10 cellular contexts compared by ENCODE assay signal in the genomic region with DNA sequence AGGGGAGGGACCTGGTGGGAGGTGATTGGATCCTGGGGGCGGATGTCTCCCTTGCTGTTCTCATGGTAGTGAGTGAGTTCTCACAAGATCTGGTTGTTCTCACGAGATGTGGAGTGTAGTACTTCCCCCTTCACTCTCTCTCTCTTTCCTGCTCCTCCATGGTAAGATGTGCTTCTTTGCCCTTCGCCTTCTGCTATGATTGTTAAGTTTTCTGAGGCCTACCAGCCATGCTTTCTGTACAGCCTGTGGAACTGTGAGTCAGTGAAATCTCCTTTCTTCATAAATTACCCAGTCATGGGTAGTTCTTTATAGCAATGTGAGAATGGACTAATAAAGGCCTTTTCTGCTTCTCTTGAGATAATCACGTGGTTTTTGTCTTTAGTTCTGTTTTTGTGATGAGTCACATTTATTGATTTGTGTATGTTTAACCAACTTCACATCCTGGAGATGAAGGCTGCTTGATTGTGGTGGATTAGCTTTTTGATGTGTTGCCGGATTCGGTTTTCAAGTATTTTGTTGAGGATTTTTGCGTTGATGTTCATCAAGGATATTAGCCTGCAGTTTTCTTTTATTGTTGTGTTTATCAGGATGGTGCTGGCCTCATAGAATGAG. TPM values are rescaled to one million over a fixed set of nuclear protein-coding genes. Genes with fewer than 3 reads are reported as not detected.
DNase-seq lines count a peak whose midpoint lies in the region; ATAC-seq and TF ChIP-seq lines count a peak whose summit lies in the region.
"Had no signal": no experiment of that assay in that cellular context is flagged by ENCODE, and none has a peak within 500 bp of the region (broad histone marks: within the 10 kb centered on the region; RNA-seq: fewer than 3 reads in every experiment).

No MANE protein-coding gene starts in this region.

- TF ChIP-seq POLR2A in esophagus squamous epithelium (IDR thresholded peaks at IDR 0.05): no peak

- intact Hi-C loops in esophagus squamous epithelium (cut with DNase I): no loop called here
- intact Hi-C loops in mammary epithelial cell (cut with micrococcal nuclease): loop anchor here (5.0 kb wide), 1 partner anchor 48 kb away; a partner anchor contains a TSS

- H3K4me2 ChIP-seq in KMS-11 (peak overlapping the region; percentile 74), mammary epithelial cell (ENCODE audit: insufficient read depth, low read depth, low read length) (no peak overlapping the region)

- ATAC-seq in activated T-cell treated with anti-CD3 and anti-CD28 coated beads, Interleukin-2, amount 50 U/mL, for 72 hours (replicated peaks in 1 of 2): peak; percentile 70 to 76
- peak; percentile 84 for ATAC-seq in stimulated activated effector memory CD8-positive, alpha-beta T cell treated with anti-CD3 and anti-CD28 coated beads, Interleukin-12 subunit alpha, Interleukin-12 subunit beta, amount 100 ng/mL, for 72 hours

- H3K27me3 ChIP-seq in KMS-11 (ENCODE audit: insufficient read depth, low read depth) (no peaks in the 10 kb centered on the region), esophagus squamous epithelium (no peaks in the 10 kb centered on the region), mammary epithelial cell (ENCODE audit: insufficient read depth, low read length) (no peaks in the 10 kb centered on the region)
- H3K27me3 ChIP-seq: esophagus muscularis mucosa had no signal

- H3K4me3 ChIP-seq in KMS-11 (IDR thresholded peaks at IDR 0.05; ENCODE audit: insufficient read depth, low read depth, low read length) (peak overlapping the region; percentile 88), esophagus squamous epithelium (no peak overlapping the region), mammary epithelial cell (replicated peaks in 1 of 3; ENCODE audit: insufficient read depth in 1 of 3, low read depth in 2 of 3, low read length in 3 of 3) (no peak overlapping the region)
- H3K4me3 ChIP-seq: esophagus muscularis mucosa had no signal

- dilution Hi-C loops in mammary epithelial cell (cut with HindIII; ENCODE audit: low sequenced_read_pairs): no loop called here

- peaks cover 0 to 5% (median 0%) of the 10 kb centered on the region in 3 donors for H3K9me3 ChIP-seq in esophagus squamous epithelium
- H3K9me3 ChIP-seq in mammary epithelial cell (replicated peaks; ENCODE audit: insufficient read depth, low read length): no peaks in the 10 kb centered on the region

- peaks cover 8 to 15% of the 10 kb centered on the region in 2 donors for H3K36me3 Mint-ChIP-seq in activated T-cell treated with anti-CD3 and anti-CD28 coated beads, Interleukin-2, amount 50 U/mL, for 72 hours (ENCODE audit: insufficient read depth in 2 of 2)
- H3K36me3 Mint-ChIP-seq in stimulated activated effector memory CD8-positive, alpha-beta T cell treated with anti-CD3 and anti-CD28 coated beads, Interleukin-12 subunit alpha, Interleukin-12 subunit beta, amount 100 ng/mL, for 72 hours: peaks cover 9% of the 10 kb centered on the region

- in situ Hi-C loops in G401 (cut with HindIII; ENCODE audit: low sequenced_read_pairs) (no loop called here), mammary epithelial cell (cut with MboI; ENCODE audit: low sequenced_read_pairs in 2 of 2) (no loop called here)

- BruUV-seq in mammary epithelial cell (replicated peaks; lab: Mats Ljungman, UMichigan): no TSS peak

- peak; percentile 6 for DNase-seq in activated effector memory CD4-positive, alpha-beta T cell treated with Interleukin-2 at 50 U/mL for 16 hours
- no peak for DNase-seq in activated effector memory CD4-positive, alpha-beta T cell treated with anti-CD3 and anti-CD28 coated beads, Interleukin-2, amount 50 U/mL, for 16 hours
- peak in 1 of 2 donors; percentile 35 for DNase-seq in activated T-cell treated with anti-CD3 and anti-CD28 coated beads, Interleukin-2, amount 50 U/mL, for 72 hours
- DNase-seq in stimulated activated effector memory CD8-positive, alpha-beta T cell treated with anti-CD3 and anti-CD28 coated beads, Interleukin-12 subunit alpha, Interleukin-12 subunit beta, amount 100 ng/mL, for 72 hours (ENCODE audit: low spot score in 2 of 2): peak in 1 of 2 donors; percentile 67
- no peak for DNase-seq in G401 (ENCODE audit: low spot score)
- DNase-seq in esophagus squamous epithelium (lab: John Stamatoyannopoulos, UW): no peak
- DNase-seq in mammary epithelial cell: no peak
- DNase-seq: amygdala had no signal

- H3K9ac ChIP-seq in KMS-11: peak overlapping the region; percentile 43
- H3K9ac ChIP-seq in mammary epithelial cell (ENCODE audit: insufficient read depth, low read length): no peak overlapping the region

- peak overlapping the region; percentile 21 for H2AFZ ChIP-seq in KMS-11 (ENCODE audit: low read depth)
- H2AFZ ChIP-seq in mammary epithelial cell (ENCODE audit: low read depth, low read length): no peak overlapping the region

- peak overlapping the region; percentile 90 for H3K27ac Mint-ChIP-seq in activated T-cell treated with anti-CD3 and anti-CD28 coated beads, Interleukin-2, amount 50 U/mL, for 72 hours
- peak overlapping the region; percentile 82 for H3K27ac Mint-ChIP-seq in stimulated activated effector memory CD8-positive, alpha-beta T cell treated with anti-CD3 and anti-CD28 coated beads, Interleukin-12 subunit alpha, Interleukin-12 subunit beta, amount 100 ng/mL, for 72 hours

- H3K27ac ChIP-seq in KMS-11 (peak overlapping the region; percentile 73), esophagus squamous epithelium (no peak overlapping the region), mammary epithelial cell (ENCODE audit: insufficient read depth, low read depth, low read length) (no peak overlapping the region)
- H3K27ac ChIP-seq: esophagus muscularis mucosa had no signal

- no peaks in the 10 kb centered on the region for H3K36me3 ChIP-seq in KMS-11 (ENCODE audit: insufficient read depth)
- no peaks in the 10 kb centered on the region for H3K36me3 ChIP-seq in esophagus squamous epithelium
- no peaks in the 10 kb centered on the region for H3K36me3 ChIP-seq in mammary epithelial cell (ENCODE audit: insufficient read depth, low read length)
- H3K36me3 ChIP-seq: esophagus muscularis mucosa had no signal

- H3K79me2 ChIP-seq in KMS-11 (ENCODE audit: insufficient read depth, low read depth): peaks cover 85% of the 10 kb centered on the region
- H3K79me2 ChIP-seq in mammary epithelial cell (ENCODE audit: insufficient read depth, low read length): peaks cover 62% of the 10 kb centered on the region

- CTCF ChIA-PET in mammary epithelial cell (lab: Charles Lee; ENCODE audit: low non-redundant PET): no interaction called here

- peaks cover 2 to 7% of the 10 kb centered on the region in 2 donors for H3K9me3 Mint-ChIP-seq in activated T-cell treated with anti-CD3 and anti-CD28 coated beads, Interleukin-2, amount 50 U/mL, for 72 hours
- no peaks in the 10 kb centered on the region for H3K9me3 Mint-ChIP-seq in stimulated activated effector memory CD8-positive, alpha-beta T cell treated with anti-CD3 and anti-CD28 coated beads, Interleukin-12 subunit alpha, Interleukin-12 subunit beta, amount 100 ng/mL, for 72 hours

- WGBS in esophagus squamous epithelium, 2 donors: 62 to 84% methylated on average over 7 of the region's 7 CpGs
- WGBS in mammary epithelial cell (ENCODE audit: low coverage, missing lambda C conversion rate): 96% methylated on average over 7 of the region's 7 CpGs

- H3K4me1 Mint-ChIP-seq in activated T-cell treated with anti-CD3 and anti-CD28 coated beads, Interleukin-2, amount 50 U/mL, for 72 hours (ENCODE audit: low read depth): peaks cover 58% of the 10 kb centered on the region
- peaks cover 68% of the 10 kb centered on the region for H3K4me1 Mint-ChIP-seq in stimulated activated effector memory CD8-positive, alpha-beta T cell treated with anti-CD3 and anti-CD28 coated beads, Interleukin-12 subunit alpha, Interleukin-12 subunit beta, amount 100 ng/mL, for 72 hours

- TF ChIP-seq CTCF in KMS-11 (conservative IDR thresholded peaks at IDR 0.05; ENCODE audit: low read depth, low read length): no peak
- no peak for TF ChIP-seq CTCF in esophagus squamous epithelium (IDR thresholded peaks at IDR 0.05)
- TF ChIP-seq CTCF in mammary epithelial cell (conservative IDR thresholded peaks at IDR 0.05 in 1 of 2, IDR thresholded peaks at IDR 0.05 in 1 of 2; ENCODE audit: extremely low read depth in 1 of 2, insufficient read depth in 1 of 2, low read depth in 1 of 2, low read length in 2 of 2): no peak

- no peaks in the 10 kb centered on the region for H4K20me1 ChIP-seq in KMS-11 (ENCODE audit: insufficient read depth)
- H4K20me1 ChIP-seq in mammary epithelial cell (ENCODE audit: insufficient read depth, low read length): no peaks in the 10 kb centered on the region

- no peaks in the 10 kb centered on the region for H3K27me3 Mint-ChIP-seq in activated T-cell treated with anti-CD3 and anti-CD28 coated beads, Interleukin-2, amount 50 U/mL, for 72 hours (ENCODE audit: low read depth)

- H3K4me3 Mint-ChIP-seq in activated T-cell treated with anti-CD3 and anti-CD28 coated beads, Interleukin-2, amount 50 U/mL, for 72 hours: peak overlapping the region; percentile 67
- H3K4me3 Mint-ChIP-seq in stimulated activated effector memory CD8-positive, alpha-beta T cell treated with anti-CD3 and anti-CD28 coated beads, Interleukin-12 subunit alpha, Interleukin-12 subunit beta, amount 100 ng/mL, for 72 hours: peak overlapping the region; percentile 39

- H3K4me1 ChIP-seq in KMS-11 (ENCODE audit: low read depth, poor library complexity, severe bottlenecking): peaks cover 86% of the 10 kb centered on the region
- no peaks in the 10 kb centered on the region for H3K4me1 ChIP-seq in esophagus squamous epithelium
- H3K4me1 ChIP-seq in mammary epithelial cell (ENCODE audit: insufficient read depth, low read length): peaks cover 3% of the 10 kb centered on the region

RNA-seq across cellular contexts. Expression of a gene that starts 45.5 kb away (rescaled TPM):
- 10 to 100 TPM; 36.7 to 42.0 TPM for total RNA-seq in activated T-cell treated with anti-CD3 and anti-CD28 coated beads, Interleukin-2, amount 50 U/mL, for 72 hours
- total RNA-seq in G401 (2014; rRNA removed; shearing (Covaris generic)): 17.0 and 23.3 TPM in 2 replicates
- total RNA-seq in esophagus squamous epithelium (10 to 100 TPM; 35.7 to 45.6 (median 41.0) TPM), mammary epithelial cell (10 to 100 TPM; 31.9 to 47.5 TPM)
- 12.3 TPM for polyA plus RNA-seq in mammary epithelial cell
- 19.9 TPM for polyA minus RNA-seq in mammary epithelial cell
